27 cellular contexts compared by ENCODE assay signal in the genomic region with DNA sequence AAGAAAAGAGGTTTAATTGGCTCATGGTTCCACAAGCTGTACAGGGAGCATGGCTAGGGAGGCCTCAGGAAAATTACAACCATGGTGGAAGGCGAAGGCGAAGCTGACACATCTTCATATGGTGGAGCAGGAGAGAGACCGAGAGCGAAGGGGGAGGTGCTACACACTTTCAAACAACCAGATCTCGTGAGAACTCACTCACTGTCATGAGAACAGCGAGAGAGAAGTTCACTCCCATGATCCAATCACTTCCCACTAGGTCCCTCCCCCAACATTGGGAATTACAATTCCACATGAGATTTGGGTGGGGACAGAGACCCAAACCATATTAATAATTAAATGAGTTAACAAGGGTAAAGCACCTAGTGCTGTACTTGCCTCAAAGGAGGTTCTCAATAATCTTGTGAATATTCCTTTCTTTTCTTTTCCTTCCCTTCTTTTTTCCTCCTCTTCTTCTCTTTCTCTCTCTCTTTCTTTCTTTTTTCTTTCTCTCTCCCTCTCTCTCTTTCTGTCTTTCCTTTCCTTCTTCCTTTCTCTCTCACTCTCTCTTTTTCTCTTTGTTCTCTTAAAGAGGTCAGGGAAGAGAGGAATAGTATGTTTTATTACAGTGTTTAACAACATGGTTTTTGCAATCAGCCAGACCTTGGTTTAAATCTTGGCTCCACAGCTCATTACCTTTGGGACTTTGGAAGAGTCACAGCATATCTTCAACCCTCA. TPM values are rescaled to one million over a fixed set of nuclear protein-coding genes. Genes with fewer than 3 reads are reported as not detected.
DNase-seq lines count a peak whose midpoint lies in the region; ATAC-seq, FAIRE-seq and TF ChIP-seq lines count a peak whose summit lies in the region.
"Had no signal": no experiment of that assay in that cellular context is flagged by ENCODE, and none has a peak within 500 bp of the region (broad histone marks: within the 10 kb centered on the region; RNA-seq: fewer than 3 reads in every experiment).

No MANE protein-coding gene starts in this region.

- ATAC-seq in activated naive CD8-positive, alpha-beta T cell treated with anti-CD3 and anti-CD28 coated beads, Interleukin-2, amount 10 ng/mL, durations not matched to agents 7 days and 5 days (ENCODE audit: low read depth) = no peak
- no peak for ATAC-seq in GM19324 (IDR thresholded peaks at IDR 0.05; ENCODE audit: low FRiP score, unreplicated experiment)
- ATAC-seq in heart right ventricle = no peak
- no peak for ATAC-seq in left lung
- ATAC-seq: A549, HCT116, Right ventricle myocardium inferior had no signal

- 96 to 98% (median 96%) methylated on average over 6 of the region's 6 CpGs for WGBS in small intestine, 3 donors
- WGBS in heart right ventricle, 2 donors = 88 to 90% methylated on average over 6 of the region's 6 CpGs

- no peak overlapping the region for H3K4me3 ChIP-seq in small intestine (ENCODE audit: low read depth in 1 of 2, low read length in 2 of 2)
- H3K4me3 ChIP-seq in heart right ventricle = no peak overlapping the region
- no peak overlapping the region for H3K4me3 ChIP-seq in left lung
- H3K4me3 ChIP-seq: A549, PC-9, SJCRH30 had no signal

- POLR2A ChIA-PET in activated naive CD8-positive, alpha-beta T cell treated with anti-CD3 and anti-CD28 coated beads, Interleukin-2, amount 10 ng/mL, durations not matched to agents 7 days and 5 days (lab: Charles Lee) = interaction anchor here (0.8 kb wide), 1 partner anchor 166 kb away, joined by 3 read pairs; no protein-coding TSS in a partner anchor

- H3K27me3 ChIP-seq in small intestine (ENCODE audit: control insufficient read depth in 2 of 2, insufficient read depth in 2 of 2, low read length in 2 of 2) = no peaks in the 10 kb centered on the region
- H3K27me3 ChIP-seq in heart right ventricle = peaks cover 0 to 23% (median 8%) of the 10 kb centered on the region in 7 donors
- H3K27me3 ChIP-seq in left lung = no peaks in the 10 kb centered on the region

- FAIRE-seq in small intestine (lab: Jason Lieb, UNC) = no peak
- FAIRE-seq: A549, G401.6, H1 had no signal

- TF ChIP-seq CTCF in heart right ventricle (IDR thresholded peaks at IDR 0.05) = no peak
- no peak for TF ChIP-seq CTCF in left lung (IDR thresholded peaks at IDR 0.05)

- peaks cover 13% of the 10 kb centered on the region for H3K9me3 Mint-ChIP-seq in activated naive CD8-positive, alpha-beta T cell treated with anti-CD3 and anti-CD28 coated beads, Interleukin-2, amount 10 ng/mL, durations not matched to agents 7 days and 5 days
- peaks cover 2% of the 10 kb centered on the region for H3K9me3 Mint-ChIP-seq in activated naive CD8-positive, alpha-beta T cell treated with anti-CD3 and anti-CD28 coated beads for 36 hours
- H3K9me3 Mint-ChIP-seq in activated T-helper 1 cell treated with anti-CD3 and anti-CD28 coated beads, Interleukin-12 subunit alpha, Interleukin-12 subunit beta, Interleukin-2, Interleukin-4 antibody, amounts not matched to agents 30 ng/mL and 10 ng/mL and 1 ng/mL, durations not matched to agents 14 hours and 24 hours and 36 hours = no peaks in the 10 kb centered on the region
- H3K9me3 Mint-ChIP-seq: IgD-negative memory B cell had no signal

- H3K4me1 Mint-ChIP-seq in activated naive CD8-positive, alpha-beta T cell treated with anti-CD3 and anti-CD28 coated beads, Interleukin-2, amount 10 ng/mL, durations not matched to agents 7 days and 5 days = peaks cover 30% of the 10 kb centered on the region
- H3K4me1 Mint-ChIP-seq in activated naive CD8-positive, alpha-beta T cell treated with anti-CD3 and anti-CD28 coated beads for 36 hours = peaks cover 21% of the 10 kb centered on the region
- peaks cover 36% of the 10 kb centered on the region for H3K4me1 Mint-ChIP-seq in activated T-helper 1 cell treated with anti-CD3 and anti-CD28 coated beads, Interleukin-12 subunit alpha, Interleukin-12 subunit beta, Interleukin-2, Interleukin-4 antibody, amounts not matched to agents 30 ng/mL and 10 ng/mL and 1 ng/mL, durations not matched to agents 14 hours and 24 hours and 36 hours (ENCODE audit: low read depth)

- H3K27ac ChIP-seq in small intestine (ENCODE audit: low read depth in 1 of 2, low read length in 1 of 2) (no peak overlapping the region), heart right ventricle (no peak overlapping the region), left lung (no peak overlapping the region)
- H3K27ac ChIP-seq: HL-60, PC-9, SJCRH30 had no signal

- peak overlapping the region; percentile 40 for H3K27ac Mint-ChIP-seq in activated naive CD8-positive, alpha-beta T cell treated with anti-CD3 and anti-CD28 coated beads, Interleukin-2, amount 10 ng/mL, durations not matched to agents 7 days and 5 days
- no peak overlapping the region for H3K27ac Mint-ChIP-seq in activated naive CD8-positive, alpha-beta T cell treated with anti-CD3 and anti-CD28 coated beads for 36 hours
- H3K27ac Mint-ChIP-seq in activated T-helper 1 cell treated with anti-CD3 and anti-CD28 coated beads, Interleukin-12 subunit alpha, Interleukin-12 subunit beta, Interleukin-2, Interleukin-4 antibody, amounts not matched to agents 30 ng/mL and 10 ng/mL and 1 ng/mL, durations not matched to agents 14 hours and 24 hours and 36 hours = peak overlapping the region; percentile 1
- H3K27ac Mint-ChIP-seq: IgD-negative memory B cell had no signal

- peaks cover 8% of the 10 kb centered on the region for H3K27me3 Mint-ChIP-seq in activated naive CD8-positive, alpha-beta T cell treated with anti-CD3 and anti-CD28 coated beads, Interleukin-2, amount 10 ng/mL, durations not matched to agents 7 days and 5 days
- peaks cover 8% of the 10 kb centered on the region for H3K27me3 Mint-ChIP-seq in activated naive CD8-positive, alpha-beta T cell treated with anti-CD3 and anti-CD28 coated beads for 36 hours
- H3K27me3 Mint-ChIP-seq in activated T-helper 1 cell treated with anti-CD3 and anti-CD28 coated beads, Interleukin-12 subunit alpha, Interleukin-12 subunit beta, Interleukin-2, Interleukin-4 antibody, amounts not matched to agents 30 ng/mL and 10 ng/mL and 1 ng/mL, durations not matched to agents 14 hours and 24 hours and 36 hours (ENCODE audit: insufficient read depth) = peaks cover 14% of the 10 kb centered on the region

- peaks cover 14% of the 10 kb centered on the region for H3K36me3 Mint-ChIP-seq in activated naive CD8-positive, alpha-beta T cell treated with anti-CD3 and anti-CD28 coated beads, Interleukin-2, amount 10 ng/mL, durations not matched to agents 7 days and 5 days
- H3K36me3 Mint-ChIP-seq in activated naive CD8-positive, alpha-beta T cell treated with anti-CD3 and anti-CD28 coated beads for 36 hours = peaks cover 3% of the 10 kb centered on the region
- H3K36me3 Mint-ChIP-seq in activated T-helper 1 cell treated with anti-CD3 and anti-CD28 coated beads, Interleukin-12 subunit alpha, Interleukin-12 subunit beta, Interleukin-2, Interleukin-4 antibody, amounts not matched to agents 30 ng/mL and 10 ng/mL and 1 ng/mL, durations not matched to agents 14 hours and 24 hours and 36 hours (ENCODE audit: low read depth) = peaks cover 10% of the 10 kb centered on the region
- H3K36me3 Mint-ChIP-seq: CD4-positive, alpha-beta memory T cell; IgD-negative memory B cell had no signal

- peak overlapping the region; percentile 44 for H3K4me3 Mint-ChIP-seq in activated naive CD8-positive, alpha-beta T cell treated with anti-CD3 and anti-CD28 coated beads, Interleukin-2, amount 10 ng/mL, durations not matched to agents 7 days and 5 days
- no peak overlapping the region for H3K4me3 Mint-ChIP-seq in activated naive CD8-positive, alpha-beta T cell treated with anti-CD3 and anti-CD28 coated beads for 36 hours
- no peak overlapping the region for H3K4me3 Mint-ChIP-seq in activated T-helper 1 cell treated with anti-CD3 and anti-CD28 coated beads, Interleukin-12 subunit alpha, Interleukin-12 subunit beta, Interleukin-2, Interleukin-4 antibody, amounts not matched to agents 30 ng/mL and 10 ng/mL and 1 ng/mL, durations not matched to agents 14 hours and 24 hours and 36 hours
- H3K4me3 Mint-ChIP-seq: IgD-negative memory B cell had no signal

- no peaks in the 10 kb centered on the region for H3K36me3 ChIP-seq in small intestine (ENCODE audit: control insufficient read depth in 2 of 2, insufficient read depth in 2 of 2, low read length in 2 of 2)
- H3K36me3 ChIP-seq in heart right ventricle = no peaks in the 10 kb centered on the region
- H3K36me3 ChIP-seq in left lung = no peaks in the 10 kb centered on the region
- H3K36me3 ChIP-seq: SJCRH30 had no signal

- intact Hi-C loops in activated T-helper 1 cell treated with anti-CD3 and anti-CD28 coated beads, Interleukin-12 subunit alpha, Interleukin-12 subunit beta, Interleukin-2, Interleukin-4 antibody, amounts not matched to agents 30 ng/mL and 10 ng/mL and 1 ng/mL, durations not matched to agents 14 hours and 24 hours and 36 hours (cut with micrococcal nuclease) = loop anchor here (10.0 kb wide), 1 partner anchor 428 kb away; no protein-coding TSS in a partner anchor
- intact Hi-C loops in heart right ventricle (cut with DNase I) = loop anchor here in 1 of 10 donors (10.0 kb wide), 1 partner anchor 1272 kb away; no protein-coding TSS in a partner anchor
- intact Hi-C loops in left lung (cut with DNase I) = no loop called here

- H3K9me3 ChIP-seq in small intestine (ENCODE audit: control insufficient read depth, low read depth) (no peaks in the 10 kb centered on the region), heart right ventricle (no peaks in the 10 kb centered on the region), left lung (no peaks in the 10 kb centered on the region)
- H3K9me3 ChIP-seq: A549, SJCRH30 had no signal

- peaks cover 0 to 10% of the 10 kb centered on the region in 2 donors for H3K4me1 ChIP-seq in small intestine (ENCODE audit: control insufficient read depth in 2 of 2, insufficient read depth in 1 of 2, low read depth in 1 of 2, low read length in 1 of 2)
- H3K4me1 ChIP-seq in heart right ventricle = no peaks in the 10 kb centered on the region
- H3K4me1 ChIP-seq in left lung = no peaks in the 10 kb centered on the region

- no peak for DNase-seq in activated naive CD8-positive, alpha-beta T cell treated with anti-CD3 and anti-CD28 coated beads, Interleukin-2, amount 10 ng/mL, durations not matched to agents 7 days and 5 days
- no peak for DNase-seq in activated naive CD8-positive, alpha-beta T cell treated with anti-CD3 and anti-CD28 coated beads for 36 hours
- no peak for DNase-seq in activated T-helper 1 cell treated with anti-CD3 and anti-CD28 coated beads, Interleukin-12 subunit alpha, Interleukin-12 subunit beta, Interleukin-2, Interleukin-4 antibody, amounts not matched to agents 30 ng/mL and 10 ng/mL and 1 ng/mL, durations not matched to agents 14 hours and 24 hours and 36 hours (ENCODE audit: low spot score)
- peak; percentile 21 for DNase-seq in small intestine
- DNase-seq in heart right ventricle = no peak
- DNase-seq in left lung = no peak
- DNase-seq: AML-193; C1 segment of cervical spinal cord; CD4-positive, alpha-beta memory T cell; COR-L47; NCI-H1048; NCI-H1417; NCI-H1694; NCI-H2029 treated with DMSO at 0.1 percent for 48 hours; NCI-H2227 treated with DMSO at 0.1 percent for 48 hours; NCI-H526 treated with DMSO at 0.1 percent for 48 hours; SJCRH30 had no signal

RNA-seq across cellular contexts. Expression of a gene that starts 29.0 kb away (rescaled TPM):
- 1 to 10 TPM; 1.0 to 1.2 TPM for total RNA-seq in activated naive CD8-positive, alpha-beta T cell treated with anti-CD3 and anti-CD28 coated beads, Interleukin-2, amount 10 ng/mL, durations not matched to agents 7 days and 5 days
- total RNA-seq in activated naive CD8-positive, alpha-beta T cell treated with anti-CD3 and anti-CD28 coated beads for 36 hours = 1 to 10 TPM; 2.3 to 2.4 TPM
- 1.4 and 1.5 TPM in 2 replicates for total RNA-seq in activated T-helper 1 cell treated with anti-CD3 and anti-CD28 coated beads, Interleukin-12 subunit alpha, Interleukin-12 subunit beta, Interleukin-2, Interleukin-4 antibody, amounts not matched to agents 30 ng/mL and 10 ng/mL and 1 ng/mL, durations not matched to agents 14 hours and 24 hours and 36 hours
- 10 to 100 TPM in 2 of 3 donors, under 1 TPM in 1; 0.79 to 13.2 (median 10.5) TPM for polyA plus RNA-seq in small intestine
- total RNA-seq in heart right ventricle = under 1 TPM in 6 of 10 donors, not detected in 4; 0.02 to 0.62 (median 0.06) TPM
- polyA plus RNA-seq in heart right ventricle = under 1 TPM in 1 of 2 donors, not detected in 1; 0.01 TPM
- total RNA-seq in left lung = 10 to 100 TPM; 11.5 to 20.5 TPM
- total RNA-seq: NCI-H460 had no signal
- polyA plus RNA-seq: CD4-positive, alpha-beta memory T cell had no signal
